In genomic region chr12:105451211-105451610, GRCh38 we compare ENCODE assay signal across 20 cellular contexts.
DNase-seq lines count a peak whose midpoint lies in the region; ATAC-seq and TF ChIP-seq lines count a peak whose summit lies in the region.
"Had no signal": no experiment of that assay in that cellular context is flagged by ENCODE, and none has a peak within 500 bp of the region (broad histone marks: within the 10 kb centered on the region; RNA-seq: fewer than 3 reads in every experiment).

No MANE protein-coding gene starts in this region.

- H4K8ac ChIP-seq in IMR-90 (ENCODE audit: low read depth in 2 of 2, low read length in 2 of 2): no peak overlapping the region

- no peaks in the 10 kb centered on the region; the same call in 1 of the 2 replicates for H3K27me3 ChIP-seq in IMR-90 (ENCODE audit: control insufficient read depth, insufficient read depth, low read length)
- peaks cover 4% of the 10 kb centered on the region for H3K27me3 ChIP-seq in osteoblast (ENCODE audit: insufficient read depth, low read length)
- H3K27me3 ChIP-seq: colonic mucosa, SJCRH30 had no signal

- H4K5ac ChIP-seq in IMR-90 (ENCODE audit: low read depth, low read length): no peak overlapping the region

- no peak overlapping the region for H3K27ac Mint-ChIP-seq in endothelial cell (ENCODE audit: unreplicated experiment)
- H3K27ac Mint-ChIP-seq: activated CD8-positive, alpha-beta T cell treated with anti-CD3 and anti-CD28 coated beads, Interleukin-2, amount 10 ng/mL, durations not matched to agents 7 days and 5 days; activated naive CD8-positive, alpha-beta T cell treated with anti-CD3 and anti-CD28 coated beads, Interleukin-2, amount 50 U/mL, for 24 hours; activated T-helper 1 cell treated with anti-CD3 and anti-CD28 coated beads, Interleukin-12 subunit alpha, Interleukin-12 subunit beta, Interleukin-2, Interleukin-4 antibody, amounts not matched to agents 30 ng/mL and 10 ng/mL and 1 ng/mL, durations not matched to agents 14 hours and 24 hours and 36 hours; stimulated activated naive B cell treated with anti-CD40 and anti-IgM and Interleukin-4, amounts not matched to agents 10 μg/mL and 1 μg/mL and 100 μg/mL, for 72 hours; type B pancreatic cell had no signal

- H3K4me3 ChIP-seq in AG09309 (ENCODE audit: control insufficient read depth, low read depth, low read length) (no peak overlapping the region), IMR-90 (ENCODE audit: insufficient read depth, low read depth, low read length) (no peak overlapping the region), osteoblast (ENCODE audit: insufficient read depth, low read length) (no peak overlapping the region)
- H3K4me3 ChIP-seq: colonic mucosa, SJCRH30, spleen had no signal

- H3K4me1 ChIP-seq in IMR-90 (ENCODE audit: control insufficient read depth, insufficient read depth, low read length) (peaks cover 2% of the 10 kb centered on the region), osteoblast (ENCODE audit: insufficient read depth, low read length) (peaks cover 9% of the 10 kb centered on the region)
- H3K4me1 ChIP-seq: colonic mucosa, spleen had no signal

- H3K9me3 Mint-ChIP-seq in endothelial cell (ENCODE audit: unreplicated experiment): no peaks in the 10 kb centered on the region
- H3K9me3 Mint-ChIP-seq: activated naive CD8-positive, alpha-beta T cell treated with anti-CD3 and anti-CD28 coated beads, Interleukin-2, amount 50 U/mL, for 24 hours; activated T-helper 1 cell treated with anti-CD3 and anti-CD28 coated beads, Interleukin-12 subunit alpha, Interleukin-12 subunit beta, Interleukin-2, Interleukin-4 antibody, amounts not matched to agents 30 ng/mL and 10 ng/mL and 1 ng/mL, durations not matched to agents 14 hours and 24 hours and 36 hours; stimulated activated naive B cell treated with anti-CD40 and anti-IgM and Interleukin-4, amounts not matched to agents 10 μg/mL and 1 μg/mL and 100 μg/mL, for 72 hours had no signal

- no peak overlapping the region for H3K4ac ChIP-seq in IMR-90 (ENCODE audit: low read depth, low read length)

- CTCF ChIA-PET in IMR-90 (lab: Yijun Ruan, JAX): no interaction called here

- no CpG with 5 or more reads among the region's 3 CpGs for WGBS in IMR-90 (ENCODE audit: extremely low coverage in 2 of 2, insufficient read length in 1 of 2), 2 experiments

- in situ Hi-C loops in IMR-90 (cut with MboI; ENCODE audit: low sequenced_read_pairs): no loop called here

- H2BK15ac ChIP-seq in IMR-90 (ENCODE audit: low read depth, low read length): no peak overlapping the region

- H3K9ac ChIP-seq in IMR-90 (ENCODE audit: low read depth, low read length): no peak overlapping the region
- H3K9ac ChIP-seq: KMS-11 had no signal

- H3K23ac ChIP-seq in IMR-90 (ENCODE audit: low read depth, low read length): no peak overlapping the region

- no peak for TF ChIP-seq RAD21 in IMR-90 (IDR thresholded peaks at IDR 0.05; ENCODE audit: low read length)

- H2BK5ac ChIP-seq in IMR-90 (ENCODE audit: low read depth, low read length, poor library complexity, severe bottlenecking): no peak overlapping the region

- POLR2A ChIA-PET in IMR-90 (lab: Charles Lee; ENCODE audit: unreplicated experiment): no interaction called here

- peak overlapping the region; percentile 62; the same call in 1 of the 2 replicates for H3K4me2 ChIP-seq in IMR-90 (ENCODE audit: low read depth, low read length)
- H3K4me2 ChIP-seq in osteoblast (ENCODE audit: insufficient read depth, low read length): peak overlapping the region; percentile 66
- H3K4me2 ChIP-seq: KMS-11 had no signal

- ATAC-seq in IMR-90 (ENCODE audit: low read depth) (peak; percentile 68), GM18907 (IDR thresholded peaks at IDR 0.05; ENCODE audit: unreplicated experiment) (no peak)
- ATAC-seq: activated CD8-positive, alpha-beta T cell treated with anti-CD3 and anti-CD28 coated beads, Interleukin-2, amount 10 ng/mL, durations not matched to agents 7 days and 5 days; activated naive CD8-positive, alpha-beta T cell treated with anti-CD3 and anti-CD28 coated beads, Interleukin-2, amount 50 U/mL, for 24 hours; stimulated activated naive B cell treated with anti-CD40 and anti-IgM and Interleukin-4, amounts not matched to agents 10 μg/mL and 1 μg/mL and 100 μg/mL, for 72 hours had no signal

- no peak overlapping the region for H2AK9ac ChIP-seq in IMR-90 (replicated peaks; ENCODE audit: low read depth, low read length, poor library complexity)

- no peaks in the 10 kb centered on the region for H3K36me3 Mint-ChIP-seq in endothelial cell (ENCODE audit: low read depth, unreplicated experiment)
- H3K36me3 Mint-ChIP-seq: stimulated activated naive B cell treated with anti-CD40 and anti-IgM and Interleukin-4, amounts not matched to agents 10 μg/mL and 1 μg/mL and 100 μg/mL, for 72 hours; type B pancreatic cell had no signal

- H3K18ac ChIP-seq in IMR-90 (ENCODE audit: low read depth, low read length): peak overlapping the region; percentile 44; the same call in 1 of the 2 replicates

- H2BK120ac ChIP-seq in IMR-90 (ENCODE audit: low read depth, low read length): no peak overlapping the region

- H3K4me3 Mint-ChIP-seq in endothelial cell (ENCODE audit: unreplicated experiment): no peak overlapping the region
- H3K4me3 Mint-ChIP-seq: activated CD8-positive, alpha-beta T cell treated with anti-CD3 and anti-CD28 coated beads, Interleukin-2, amount 10 ng/mL, durations not matched to agents 7 days and 5 days; activated naive CD8-positive, alpha-beta T cell treated with anti-CD3 and anti-CD28 coated beads, Interleukin-2, amount 50 U/mL, for 24 hours; activated T-helper 1 cell treated with anti-CD3 and anti-CD28 coated beads, Interleukin-12 subunit alpha, Interleukin-12 subunit beta, Interleukin-2, Interleukin-4 antibody, amounts not matched to agents 30 ng/mL and 10 ng/mL and 1 ng/mL, durations not matched to agents 14 hours and 24 hours and 36 hours; stimulated activated naive B cell treated with anti-CD40 and anti-IgM and Interleukin-4, amounts not matched to agents 10 μg/mL and 1 μg/mL and 100 μg/mL, for 72 hours; type B pancreatic cell had no signal

- peak; percentile 69 for DNase-seq in AG09309 (ENCODE audit: low read depth)
- peak; percentile 82 for DNase-seq in IMR-90
- peak; percentile 64 for DNase-seq in dedifferentiated amniotic fluid mesenchymal stem cell (ENCODE audit: extremely low spot score)
- DNase-seq in osteoblast (ENCODE audit: insufficient read length, low spot score, missing footprints): peak; percentile 89
- DNase-seq in cerebellar nuclear complex (lab: John Stamatoyannopoulos, UW): no peak
- DNase-seq in occipital lobe (lab: John Stamatoyannopoulos, UW): no peak
- DNase-seq in endothelial cell (ENCODE audit: low spot score): no peak
- DNase-seq: ACHN; activated CD8-positive, alpha-beta T cell treated with anti-CD3 and anti-CD28 coated beads, Interleukin-2, amount 10 ng/mL, durations not matched to agents 7 days and 5 days; activated naive CD8-positive, alpha-beta T cell treated with anti-CD3 and anti-CD28 coated beads, Interleukin-2, amount 50 U/mL, for 24 hours; Caco-2; colonic mucosa; NCI-H1417 treated with DMSO at 0.1 percent for 48 hours; SJCRH30; spleen; stimulated activated naive B cell treated with anti-CD40 and anti-IgM and Interleukin-4, amounts not matched to agents 10 μg/mL and 1 μg/mL and 100 μg/mL, for 72 hours had no signal

- no peak overlapping the region for H2AFZ ChIP-seq in IMR-90 (replicated peaks; ENCODE audit: low read length, poor library complexity)
- H2AFZ ChIP-seq in osteoblast (ENCODE audit: low read length): no peak overlapping the region

- H3K79me1 ChIP-seq in IMR-90 (ENCODE audit: low read depth in 1 of 2, low read length in 2 of 2): no peaks in the 10 kb centered on the region

- H3K79me2 ChIP-seq in osteoblast (ENCODE audit: insufficient read depth, low read length): no peaks in the 10 kb centered on the region

- H2BK20ac ChIP-seq in IMR-90 (ENCODE audit: low read depth, low read length): no peak overlapping the region

- TF ChIP-seq POLR2A in IMR-90 (IDR thresholded peaks at IDR 0.05; ENCODE audit: low read depth, low read length): no peak

- TF ChIP-seq CTCF in AG09309 (IDR thresholded peaks at IDR 0.05; ENCODE audit: control insufficient read depth, insufficient read depth, low read depth, low read length, missing control alignments) (no peak), IMR-90 (conservative IDR thresholded peaks at IDR 0.05; ENCODE audit: low read depth, low read length) (no peak), osteoblast (IDR thresholded peaks at IDR 0.05; ENCODE audit: extremely low read depth, low read depth, low read length) (no peak), endothelial cell (IDR thresholded peaks at IDR 0.05; ENCODE audit: unreplicated experiment) (no peak)

- no peak overlapping the region for H3K27ac ChIP-seq in IMR-90 (ENCODE audit: insufficient read depth, low read length)
- no peak overlapping the region for H3K27ac ChIP-seq in osteoblast (ENCODE audit: low read depth, low read length)
- H3K27ac ChIP-seq: colonic mucosa, KMS-11, SJCRH30, spleen had no signal

- H3K9me1 ChIP-seq in IMR-90 (ENCODE audit: insufficient read depth, low read length): no peaks in the 10 kb centered on the region

- no TSS peak for BruUV-seq in IMR-90 (replicated peaks; lab: Mats Ljungman, UMichigan)

- no peak overlapping the region for H2AK5ac ChIP-seq in IMR-90 (ENCODE audit: low read depth, low read length)

- H3K27me3 Mint-ChIP-seq in endothelial cell (ENCODE audit: unreplicated experiment): peaks cover 1% of the 10 kb centered on the region
- H3K27me3 Mint-ChIP-seq: type B pancreatic cell had no signal

- no peak overlapping the region for H3K14ac ChIP-seq in IMR-90 (replicated peaks; ENCODE audit: low read depth, low read length)

- H3K4me1 Mint-ChIP-seq in endothelial cell (ENCODE audit: unreplicated experiment): peaks cover 16% of the 10 kb centered on the region
- H3K4me1 Mint-ChIP-seq: activated naive CD8-positive, alpha-beta T cell treated with anti-CD3 and anti-CD28 coated beads, Interleukin-2, amount 50 U/mL, for 24 hours; stimulated activated naive B cell treated with anti-CD40 and anti-IgM and Interleukin-4, amounts not matched to agents 10 μg/mL and 1 μg/mL and 100 μg/mL, for 72 hours had no signal

- intact Hi-C loops in IMR-90 (cut with micrococcal nuclease): no loop called here

- H3K9me3 ChIP-seq in IMR-90 (ENCODE audit: control insufficient read depth, insufficient read depth, low read length) (no peaks in the 10 kb centered on the region), osteoblast (ENCODE audit: low read depth, low read length) (no peaks in the 10 kb centered on the region)
- H3K9me3 ChIP-seq: colonic mucosa, SJCRH30, spleen had no signal

- dilution Hi-C loops in IMR-90 (cut with HindIII; ENCODE audit: low sequenced_read_pairs, unreplicated experiment): no loop called here

- H4K91ac ChIP-seq in IMR-90 (ENCODE audit: insufficient read depth, low read depth, low read length): no peak overlapping the region

- no peaks in the 10 kb centered on the region for H4K20me1 ChIP-seq in IMR-90 (ENCODE audit: insufficient read depth, low read length)
- H4K20me1 ChIP-seq in osteoblast (ENCODE audit: insufficient read depth, low read length): no peaks in the 10 kb centered on the region

- no peak overlapping the region for H3K56ac ChIP-seq in IMR-90 (ENCODE audit: extremely low read depth, insufficient read depth, low read length)

- H3K36me3 ChIP-seq in IMR-90 (ENCODE audit: control insufficient read depth, insufficient read depth, low read length) (no peaks in the 10 kb centered on the region), osteoblast (ENCODE audit: insufficient read depth, low read length) (no peaks in the 10 kb centered on the region)
- H3K36me3 ChIP-seq: colonic mucosa, SJCRH30, spleen had no signal

Comparison
In these comparisons a context has a peak if more than half of its experiments do, and no peak if none do; other contexts are left out.
1. DNase-seq: peak in AG09309 (single experiment), IMR-90 (single experiment), dedifferentiated amniotic fluid mesenchymal stem cell (single experiment) and osteoblast (single experiment); none in cerebellar nuclear complex (0 of 2), occipital lobe (single experiment) and endothelial cell (single experiment).